8 cellular contexts compared by ENCODE assay signal in genomic region chr10:89644691-89644966, GRCh38. TPM values are rescaled to one million over a fixed set of nuclear protein-coding genes. Genes with fewer than 3 reads are reported as not detected.
DNase-seq lines count a peak whose midpoint lies in the region; ATAC-seq, FAIRE-seq and TF ChIP-seq lines count a peak whose summit lies in the region.

No MANE protein-coding gene starts in this region.

- H3K79me2 ChIP-seq in GM23248 (ENCODE audit: insufficient read depth) (peaks cover 36% of the 10 kb centered on the region), MM.1S (ENCODE audit: low read length) (no peaks in the 10 kb centered on the region), endothelial cell of umbilical vein (ENCODE audit: control insufficient read depth, insufficient read depth, low read length) (peaks cover 9% of the 10 kb centered on the region), neural cell (replicated peaks; ENCODE audit: insufficient read depth, low read length) (peaks cover 38% of the 10 kb centered on the region)

- dilution Hi-C loops in endothelial cell of umbilical vein (cut with MboI; ENCODE audit: extremely low pct_ligation_motif_present, low sequenced_read_pairs) = no loop called here

- intact Hi-C loops in endothelial cell of umbilical vein (cut with micrococcal nuclease) = loop anchor here (1.0 to 5.0 kb wide), 3 partner anchors 57 to 230 kb away; partner anchors contain the start of genes IFIT5 and KIF20B

- peak overlapping the region; percentile 94 for H2AFZ ChIP-seq in GM23248
- H2AFZ ChIP-seq in MM.1S (ENCODE audit: low read length) = peak overlapping the region; percentile 83
- peak overlapping the region; percentile 58 for H2AFZ ChIP-seq in endothelial cell of umbilical vein (ENCODE audit: low read depth, low read length)
- peak overlapping the region; percentile 37 for H2AFZ ChIP-seq in neural cell (ENCODE audit: low read depth, low read length)

- POLR2A ChIA-PET in endothelial cell of umbilical vein (lab: Charles Lee) = interaction anchor here (1.2 to 1.3 kb wide), 2 partner anchors 15 to 252 kb away, joined by 3 to 5 read pairs; partner anchors contain the start of gene IFIT1

- no TSS peak for BruUV-seq in endothelial cell of umbilical vein (replicated peaks; lab: Mats Ljungman, UMichigan)

- in situ Hi-C loops in GM23248 (cut with MboI) = no loop called here

- peak; percentile 39 for ATAC-seq in GM18498 (IDR thresholded peaks at IDR 0.05; ENCODE audit: unreplicated experiment)

- H3K9ac ChIP-seq in GM23248 (peak overlapping the region; percentile 83), MM.1S (ENCODE audit: low read length) (peak overlapping the region; percentile 30; the same call in 1 of the 2 replicates), endothelial cell of umbilical vein (replicated peaks; ENCODE audit: extremely low read depth, insufficient read depth, low read length) (peak overlapping the region; percentile 51), neural cell (ENCODE audit: low read length) (peak overlapping the region; percentile 82)

- H3K4me1 ChIP-seq in GM23248 (ENCODE audit: insufficient read depth) (peaks cover 13% of the 10 kb centered on the region; the same call in 1 of the 2 replicates), MM.1S (ENCODE audit: low read length) (no peaks in the 10 kb centered on the region), endothelial cell of umbilical vein (ENCODE audit: control insufficient read depth, extremely low read depth, insufficient read depth, low read length) (peaks cover 12% of the 10 kb centered on the region)

- H3K27ac ChIP-seq in GM23248 (peak overlapping the region; percentile 80), MM.1S (ENCODE audit: low read length) (no peak overlapping the region), endothelial cell of umbilical vein (ENCODE audit: insufficient read depth, low read depth, low read length) (peak overlapping the region; percentile 2), neural cell (ENCODE audit: low read length) (peak overlapping the region; percentile 78)

- WGBS in GM23248 (ENCODE audit: low coverage in 1 of 2, low lambda C conversion rate in 2 of 2, missing lambda C conversion rate in 2 of 2), 2 experiments = 1 to 2% methylated on average over 16 to 25 of the region's 35 CpGs

- TF ChIP-seq CTCF in MM.1S (IDR thresholded peaks at IDR 0.05; ENCODE audit: low read length) (no peak), endothelial cell of umbilical vein (IDR thresholded peaks at IDR 0.05; ENCODE audit: extremely low read depth in 1 of 2, insufficient read depth in 1 of 2, low read depth in 1 of 2, low read length in 2 of 2) (no peak), neural cell (IDR thresholded peaks at IDR 0.05; ENCODE audit: poor library complexity, severe bottlenecking) (peak; percentile 44)

- no peak for FAIRE-seq in endothelial cell of umbilical vein (lab: Jason Lieb, UNC)

- H3K4me2 ChIP-seq in GM23248 (ENCODE audit: unreplicated experiment) = peak overlapping the region; percentile 98
- peak overlapping the region; percentile 86 for H3K4me2 ChIP-seq in MM.1S (ENCODE audit: low read depth, low read length)
- peak overlapping the region; percentile 87 for H3K4me2 ChIP-seq in endothelial cell of umbilical vein (ENCODE audit: insufficient read depth, low read length)
- no peak overlapping the region for H3K4me2 ChIP-seq in neural cell (ENCODE audit: low read length)

- H3K27me3 ChIP-seq in GM23248 (replicated peaks; ENCODE audit: insufficient read depth) = no peaks in the 10 kb centered on the region
- H3K27me3 ChIP-seq in MM.1S (replicated peaks; ENCODE audit: insufficient read depth, low read length) = peaks cover 61% of the 10 kb centered on the region
- no peaks in the 10 kb centered on the region for H3K27me3 ChIP-seq in endothelial cell of umbilical vein (ENCODE audit: control insufficient read depth in 2 of 2, insufficient read depth in 2 of 2, low read length in 2 of 2)
- H3K27me3 ChIP-seq in neural cell (ENCODE audit: insufficient read depth, low read depth, low read length) = no peaks in the 10 kb centered on the region

- H3K9me2 ChIP-seq in GM23248 (ENCODE audit: insufficient read depth) (no peaks in the 10 kb centered on the region), MM.1S (replicated peaks; ENCODE audit: insufficient read depth, low read length) (no peaks in the 10 kb centered on the region), neural cell (ENCODE audit: insufficient read depth, low read length) (no peaks in the 10 kb centered on the region)

- CTCF ChIA-PET in endothelial cell of umbilical vein (lab: Charles Lee) = interaction anchor here (1.9 kb wide), 1 partner anchor 57 kb away, joined by 8 read pairs; the partner anchor contains the start of gene KIF20B

- H4K20me1 ChIP-seq in GM23248 (ENCODE audit: insufficient read depth) (no peaks in the 10 kb centered on the region), MM.1S (ENCODE audit: insufficient read depth, low read length) (no peaks in the 10 kb centered on the region), endothelial cell of umbilical vein (replicated peaks; ENCODE audit: control insufficient read depth, extremely low read depth, insufficient read depth, low read length) (no peaks in the 10 kb centered on the region), neural cell (ENCODE audit: insufficient read depth) (no peaks in the 10 kb centered on the region)

- no peak for TF ChIP-seq EP300 in neural cell (conservative IDR thresholded peaks at IDR 0.05; ENCODE audit: poor library complexity, severe bottlenecking)

- no peak for DNase-seq in GM23248
- DNase-seq in MM.1S = peak; percentile 36
- DNase-seq in endothelial cell of umbilical vein (ENCODE audit: low read depth, low spot score) = peak; percentile 69
- DNase-seq in NCI-H2196 treated with DMSO at 0.1 percent for 48 hours (lab: John Stamatoyannopoulos, UW; ENCODE audit: unreplicated experiment) = no peak
- DNase-seq in NCI-H774 (lab: John Stamatoyannopoulos, UW) = no peak
- no peak for DNase-seq in NCI-H2171 (lab: John Stamatoyannopoulos, UW)

- TF ChIP-seq POLR2A in endothelial cell of umbilical vein (IDR thresholded peaks at IDR 0.05; ENCODE audit: low read depth, low read length) = peak; percentile 70

- H3K4me3 ChIP-seq in GM23248 = peak overlapping the region; percentile 83
- H3K4me3 ChIP-seq in MM.1S (ENCODE audit: low read length) = peak overlapping the region; percentile 71
- H3K4me3 ChIP-seq in endothelial cell of umbilical vein (replicated peaks in 1 of 3; ENCODE audit: insufficient read depth in 1 of 3, low read depth in 1 of 3, low read length in 3 of 3) = peak overlapping the region; percentile 23 to 62 (median 61)
- peak overlapping the region; percentile 93 for H3K4me3 ChIP-seq in neural cell (ENCODE audit: low read length)

- H3K36me3 ChIP-seq in GM23248 (ENCODE audit: low read depth) (no peaks in the 10 kb centered on the region), MM.1S (replicated peaks; ENCODE audit: insufficient read depth, low read length) (no peaks in the 10 kb centered on the region), endothelial cell of umbilical vein (ENCODE audit: control insufficient read depth in 2 of 2, extremely low read depth in 1 of 2, insufficient read depth in 2 of 2, low read length in 2 of 2) (no peaks in the 10 kb centered on the region), neural cell (ENCODE audit: insufficient read depth, low read length) (no peaks in the 10 kb centered on the region)

- no peaks in the 10 kb centered on the region for H3K9me3 ChIP-seq in GM23248 (ENCODE audit: low read depth)
- no peaks in the 10 kb centered on the region for H3K9me3 ChIP-seq in MM.1S (replicated peaks; ENCODE audit: insufficient read depth, low read length)
- no peaks in the 10 kb centered on the region for H3K9me3 ChIP-seq in endothelial cell of umbilical vein (replicated peaks; ENCODE audit: control insufficient read depth, insufficient read depth, low read length)
- no peaks in the 10 kb centered on the region for H3K9me3 ChIP-seq in neural cell (ENCODE audit: low read length)

- no peaks in the 10 kb centered on the region for H3K9me1 ChIP-seq in endothelial cell of umbilical vein (replicated peaks; ENCODE audit: control insufficient read depth, extremely low read depth, insufficient read depth, low read length)

- peaks cover 7% of the 10 kb centered on the region; the same call in 1 of the 2 replicates for H3F3A ChIP-seq in GM23248 (ENCODE audit: insufficient read depth)
- H3F3A ChIP-seq in MM.1S (ENCODE audit: insufficient read depth, low read length) = peaks cover 6% of the 10 kb centered on the region; the same call in 1 of the 2 replicates
- no peaks in the 10 kb centered on the region for H3F3A ChIP-seq in neural cell (ENCODE audit: insufficient read depth, low read length, poor library complexity, severe bottlenecking)

- no peak for TF ChIP-seq RAD21 in neural cell (conservative IDR thresholded peaks at IDR 0.05)

RNA-seq across cellular contexts. Expression of gene PANK1, which starts 0.4 kb away (rescaled TPM):
- 3.6 and 4.6 TPM in 2 replicates for total RNA-seq in GM23248 (2014; rRNA removed; shearing (Covaris generic))
- polyA plus RNA-seq in GM23248 (2016; fragmentation: Nextera tagmentation; extraction: Ambion mirVana) = 2.1 and 3.3 TPM in 2 replicates
- total RNA-seq in endothelial cell of umbilical vein = 6.3 and 6.9 TPM in 2 replicates
- polyA plus RNA-seq in endothelial cell of umbilical vein = 1.6 and 2.0 TPM in 2 replicates
- polyA plus RNA-seq in endothelial cell of umbilical vein (2011; cell fraction: cytosol; rRNA removed) = 2.6 and 2.7 TPM in 2 replicates
- 1.3 and 2.9 TPM in 2 replicates for polyA plus RNA-seq in endothelial cell of umbilical vein (2011; cell fraction: nucleus; rRNA removed)
- polyA plus RNA-seq in endothelial cell of umbilical vein (2012) = 2.0 and 2.5 TPM in 2 replicates
- 6.2 and 6.9 TPM in 2 replicates for polyA minus RNA-seq in endothelial cell of umbilical vein
- polyA minus RNA-seq in endothelial cell of umbilical vein (2011; cell fraction: cytosol; rRNA and poly(A)+ RNA removed) = 6.3 TPM
- 2.4 and 3.5 TPM in 2 replicates for polyA minus RNA-seq in endothelial cell of umbilical vein (2011; cell fraction: nucleus; rRNA and poly(A)+ RNA removed)
- polyA plus RNA-seq in neural cell = 15.4 and 30.5 TPM in 2 replicates
- 33.1 and 40.2 TPM in 2 replicates for polyA minus RNA-seq in neural cell

RNA-seq across cellular contexts. Expression of gene KIF20B, which starts 56.8 kb away (rescaled TPM):
- total RNA-seq in GM23248 (2014; rRNA removed; shearing (Covaris generic)) = 7.8 and 8.9 TPM in 2 replicates
- 17.1 and 17.8 TPM in 2 replicates for polyA plus RNA-seq in GM23248 (2016; fragmentation: Nextera tagmentation; extraction: Ambion mirVana)
- total RNA-seq in endothelial cell of umbilical vein = 34.9 and 39.7 TPM in 2 replicates
- polyA plus RNA-seq in endothelial cell of umbilical vein = 1.5 and 2.6 TPM in 2 replicates
- 3.0 and 3.5 TPM in 2 replicates for polyA plus RNA-seq in endothelial cell of umbilical vein (2011; cell fraction: cytosol; rRNA removed)
- 8.3 and 9.5 TPM in 2 replicates for polyA plus RNA-seq in endothelial cell of umbilical vein (2011; cell fraction: nucleus; rRNA removed)
- 7.5 and 17.8 TPM in 2 replicates for polyA plus RNA-seq in endothelial cell of umbilical vein (2012)
- 4.5 and 6.6 TPM in 2 replicates for polyA minus RNA-seq in endothelial cell of umbilical vein
- polyA minus RNA-seq in endothelial cell of umbilical vein (2011; cell fraction: cytosol; rRNA and poly(A)+ RNA removed) = 11.6 TPM
- 6.4 and 14.6 TPM in 2 replicates for polyA minus RNA-seq in endothelial cell of umbilical vein (2011; cell fraction: nucleus; rRNA and poly(A)+ RNA removed)
- 2.4 and 3.9 TPM in 2 replicates for polyA plus RNA-seq in neural cell
- polyA minus RNA-seq in neural cell = 6.6 and 8.7 TPM in 2 replicates

Comparison
In these comparisons a context has a peak if more than half of its experiments do, and no peak if none do; other contexts are left out.
1. DNase-seq: peak in MM.1S (single experiment) and endothelial cell of umbilical vein (single experiment); none in GM23248 (single experiment), NCI-H2196 treated with DMSO at 0.1 percent for 48 hours (single experiment), NCI-H774 (single experiment) and NCI-H2171 (single experiment).
2. H2AFZ ChIP-seq: peak in every context shown above with its lines; median percentile 94 in GM23248; 83 in MM.1S; 58 in endothelial cell of umbilical vein; 37 in neural cell.
3. H3K9ac ChIP-seq: peak in every context shown above with its lines; median percentile 83 in GM23248; 82 in neural cell; 51 in endothelial cell of umbilical vein; 30 in MM.1S.
4. Peak in every context shown above with its lines, with median percentiles within 50 percentile points of each other: H3K4me3 ChIP-seq.